ENCODE assay signal across 14 cellular contexts in genomic region chrX:73852022-73852421, GRCh38. TPM values are rescaled to one million over a fixed set of nuclear protein-coding genes. Genes with fewer than 3 reads are reported as not detected.
DNase-seq lines count a peak whose midpoint lies in the region; ATAC-seq and TF ChIP-seq lines count a peak whose summit lies in the region.
"Had no signal": no experiment of that assay in that cellular context is flagged by ENCODE, and none has a peak within 500 bp of the region (broad histone marks: within the 10 kb centered on the region; RNA-seq: fewer than 3 reads in every experiment).

No MANE protein-coding gene starts in this region.

- H3K36me3 ChIP-seq in BLaER1 (peaks cover 22% of the 10 kb centered on the region; the same call in 1 of the 2 replicates), Karpas-422 (ENCODE audit: insufficient read depth, low read length) (peaks cover 6% of the 10 kb centered on the region; the same call in 1 of the 2 replicates), ovary (no peaks in the 10 kb centered on the region)
- H3K36me3 ChIP-seq: cardiac muscle cell had no signal

- peak overlapping the region; percentile 6; the same call in 1 of the 2 replicates for H3K4me2 ChIP-seq in BLaER1
- H3K4me2 ChIP-seq in Karpas-422 (ENCODE audit: low read depth, low read length, poor library complexity, severe bottlenecking) = peak overlapping the region; percentile 67

- peak overlapping the region; percentile 89 for H3K9ac ChIP-seq in BLaER1
- H3K9ac ChIP-seq in Karpas-422 (ENCODE audit: low read length) = peak overlapping the region; percentile 74

- no peak for ATAC-seq in HG03139 (IDR thresholded peaks at IDR 0.05; ENCODE audit: unreplicated experiment)

- H2AFZ ChIP-seq in Karpas-422 (ENCODE audit: low read length) = no peak overlapping the region

- TF ChIP-seq CTCF in dorsolateral prefrontal cortex (IDR thresholded peaks at IDR 0.05 in 54 of 56, conservative IDR thresholded peaks at IDR 0.05 in 2 of 56; ENCODE audit: low read depth in 1 of 56, partially characterized antibody in 56 of 56) = no peak
- no peak for TF ChIP-seq CTCF in ovary (IDR thresholded peaks at IDR 0.05)

- no peak for TF ChIP-seq EP300 in ovary (IDR thresholded peaks at IDR 0.05)

- H3K9me2 ChIP-seq in Karpas-422 (replicated peaks; ENCODE audit: insufficient read depth, low read length) = no peaks in the 10 kb centered on the region

- TF ChIP-seq POLR2A in ovary (IDR thresholded peaks at IDR 0.05) = no peak

- peaks cover 22% of the 10 kb centered on the region for H3K4me1 ChIP-seq in BLaER1
- peaks cover 27% of the 10 kb centered on the region for H3K4me1 ChIP-seq in Karpas-422 (ENCODE audit: low read length)
- H3K4me1 ChIP-seq in ovary (ENCODE audit: insufficient read depth) = no peaks in the 10 kb centered on the region

- peaks cover 50% of the 10 kb centered on the region for H3K79me2 ChIP-seq in Karpas-422 (ENCODE audit: low read length)

- intact Hi-C loops in dorsolateral prefrontal cortex (cut with DNase I) (loop anchor here (10.0 kb wide), 1 partner anchor 493 kb away; no protein-coding TSS in a partner anchor), ovary (cut with DNase I) (loop anchor here in 3 of 4 donors (10.0 kb wide), 4 partner anchors 173 to 703 kb away; no protein-coding TSS in a partner anchor)

- WGBS in ovary, 3 donors = 47 to 51% (median 48%) methylated on average over 19 of the region's 19 CpGs

- no peaks in the 10 kb centered on the region for H3K27me3 ChIP-seq in BLaER1
- H3K27me3 ChIP-seq in Karpas-422 (ENCODE audit: low read length) = no peaks in the 10 kb centered on the region
- H3K27me3 ChIP-seq in dorsolateral prefrontal cortex = no peaks in the 10 kb centered on the region
- H3K27me3 ChIP-seq in ovary = no peaks in the 10 kb centered on the region
- H3K27me3 ChIP-seq: cardiac muscle cell had no signal

- H3K9me3 ChIP-seq in BLaER1 = no peaks in the 10 kb centered on the region; the same call in 1 of the 2 replicates
- no peaks in the 10 kb centered on the region for H3K9me3 ChIP-seq in Karpas-422 (ENCODE audit: low read length)
- no peaks in the 10 kb centered on the region for H3K9me3 ChIP-seq in ovary

- peaks cover 38% of the 10 kb centered on the region for H4K20me1 ChIP-seq in BLaER1
- H4K20me1 ChIP-seq in Karpas-422 (ENCODE audit: insufficient read depth, low read depth, low read length) = peaks cover 26% of the 10 kb centered on the region; the same call in 1 of the 2 replicates

- H3K27ac ChIP-seq in BLaER1 = peak overlapping the region; percentile 89
- H3K27ac ChIP-seq in Karpas-422 (ENCODE audit: low read length) = peak overlapping the region; percentile 82
- peak overlapping the region in 47 of 59 donors; percentile 46 to 95 (median 90) for H3K27ac ChIP-seq in dorsolateral prefrontal cortex
- peak overlapping the region; percentile 54 to 68 for H3K27ac ChIP-seq in ovary
- H3K27ac ChIP-seq: cardiac muscle cell had no signal

- peak overlapping the region; percentile 78 for H3K4me3 ChIP-seq in BLaER1
- H3K4me3 ChIP-seq in Karpas-422 (ENCODE audit: low read length) = peak overlapping the region; percentile 61
- peak overlapping the region in 47 of 59 donors; percentile 44 to 86 (median 65) for H3K4me3 ChIP-seq in dorsolateral prefrontal cortex
- H3K4me3 ChIP-seq in ovary = peak overlapping the region; percentile 50
- H3K4me3 ChIP-seq: cardiac muscle cell had no signal

- DNase-seq in Karpas-422 (no peak), dorsolateral prefrontal cortex (no peak), ovary (no peak), iPS-NIHi11 (ENCODE audit: low spot score) (no peak), SKM-1 (lab: John Stamatoyannopoulos, UW; ENCODE audit: unreplicated experiment) (no peak), retina (no peak)
- DNase-seq: activated naive CD4-positive, alpha-beta T cell treated with anti-CD3 and anti-CD28 coated beads, Interleukin-2, amount 10 ng/mL, durations not matched to agents 7 days and 5 days; DMS79; MV-4-11; NCI-H82 had no signal

RNA-seq across cellular contexts. Expression of gene XIST, which starts 0.5 kb away (rescaled TPM):
- total RNA-seq in Karpas-422 (2014; rRNA removed; shearing (Covaris generic); ENCODE audit: low replicate concordance) = 127 and 256 TPM in 2 replicates
- total RNA-seq in dorsolateral prefrontal cortex (100 to 1,000 TPM in 90 of 120 experiments, 1 to 10 TPM in 20, under 1 TPM in 10; 0.28 to 884 (median 486) TPM), ovary (100 to 1,000 TPM; 188 to 346 (median 270) TPM)
- polyA plus RNA-seq in ovary = 100 to 1,000 TPM; 114 to 232 TPM
- total RNA-seq: cardiac muscle cell; T-helper 1 cell treated with Interleukin-12 subunit alpha and Interleukin-12 subunit beta and Interleukin-4 antibody, amounts not matched to agents 30 ng/mL and 1 ng/mL, for 36 hours had no signal
- polyA plus RNA-seq: cardiac muscle cell had no signal
